Comparison of ENCODE assay signal across 11 cellular contexts in the genomic region with DNA sequence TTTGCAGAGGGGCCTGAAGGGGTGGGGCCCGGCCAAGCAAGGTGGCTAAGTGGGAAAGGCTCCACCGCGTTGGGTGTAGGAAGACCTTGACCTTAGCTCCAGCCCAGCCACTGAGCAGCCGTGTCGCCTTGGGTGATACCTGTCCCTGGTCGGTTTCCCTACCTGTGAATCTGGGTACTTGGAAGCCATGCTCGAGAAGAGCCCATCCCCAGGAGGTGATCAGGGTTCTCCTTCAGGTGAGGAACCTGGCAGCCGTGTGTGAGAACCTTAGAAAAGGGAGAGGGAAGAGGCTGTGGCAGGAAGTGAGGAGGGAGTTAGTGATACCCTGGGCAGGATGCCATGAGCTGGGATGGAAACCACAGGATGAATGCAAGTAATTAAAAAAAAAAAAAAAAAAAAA. TPM values are rescaled to one million over a fixed set of nuclear protein-coding genes. Genes with fewer than 3 reads are reported as not detected.
DNase-seq lines count a peak whose midpoint lies in the region; ATAC-seq, FAIRE-seq and TF ChIP-seq lines count a peak whose summit lies in the region.
"Had no signal": no experiment of that assay in that cellular context is flagged by ENCODE, and none has a peak within 500 bp of the region (broad histone marks: within the 10 kb centered on the region; RNA-seq: fewer than 3 reads in every experiment).

No MANE protein-coding gene starts in this region.

- peaks cover 12 to 38% (median 28%) of the 10 kb centered on the region in 4 donors for H3K4me1 ChIP-seq in liver (ENCODE audit: control insufficient read depth in 4 of 4, insufficient read depth in 4 of 4, low read length in 3 of 4)

- FAIRE-seq in bronchial epithelial cell (lab: Jason Lieb, UNC): no peak

- TF ChIP-seq CTCF in C4-2B (conservative IDR thresholded peaks at IDR 0.05) (no peak), bronchial epithelial cell (IDR thresholded peaks at IDR 0.05; ENCODE audit: insufficient read depth, low read length, severe bottlenecking) (no peak), liver (IDR thresholded peaks at IDR 0.05; ENCODE audit: low read depth, low read length, missing input control) (no peak)

- H3K27ac ChIP-seq in C4-2B (peak overlapping the region; percentile 16; the same call in 1 of the 2 replicates), liver (ENCODE audit: low read depth in 1 of 2, low read length in 2 of 2) (peak overlapping the region; percentile 42 to 46)

- 45% methylated on average over 8 of the region's 8 CpGs for WGBS in liver

- H3K9ac ChIP-seq in liver (ENCODE audit: low read depth in 1 of 2, low read length in 2 of 2): no peak overlapping the region

- no peak for ATAC-seq in HG03442 (IDR thresholded peaks at IDR 0.05; ENCODE audit: unreplicated experiment)
- no peak for ATAC-seq in HG02973 (IDR thresholded peaks at IDR 0.05; ENCODE audit: unreplicated experiment)
- ATAC-seq: gastroesophageal sphincter, natural killer cell had no signal

- no peak for TF ChIP-seq RAD21 in liver (IDR thresholded peaks at IDR 0.05)

- no peaks in the 10 kb centered on the region for H3K36me3 ChIP-seq in bronchial epithelial cell (ENCODE audit: control insufficient read depth, insufficient read depth, low read length)
- peaks cover 0 to 2% (median under 1%) of the 10 kb centered on the region in 4 donors for H3K36me3 ChIP-seq in liver (ENCODE audit: control insufficient read depth in 4 of 4, insufficient read depth in 3 of 4, low read depth in 1 of 4, low read length in 3 of 4)

- H3K4me3 ChIP-seq in bronchial epithelial cell (ENCODE audit: low read depth, low read length): no peak overlapping the region
- peak overlapping the region in 1 of 3 donors; percentile 41 for H3K4me3 ChIP-seq in liver (ENCODE audit: low read depth in 1 of 3, low read length in 3 of 3)
- H3K4me3 ChIP-seq: gastroesophageal sphincter had no signal

- DNase-seq in M059J (ENCODE audit: low read depth): peak; percentile 91
- peak; percentile 88 for DNase-seq in bronchial epithelial cell (ENCODE audit: low read depth)
- DNase-seq in activated CD4-positive, alpha-beta T cell treated with anti-CD3 and anti-CD28 coated beads for 48 hours: no peak
- DNase-seq in NOMO-1 treated with DMSO at 0.1 percent for 48 hours (lab: John Stamatoyannopoulos, UW; ENCODE audit: unreplicated experiment): no peak
- DNase-seq: GDM1, natural killer cell had no signal

- H3K27me3 ChIP-seq in bronchial epithelial cell (ENCODE audit: control insufficient read depth, insufficient read depth, low read length): no peaks in the 10 kb centered on the region
- H3K27me3 ChIP-seq in liver (ENCODE audit: control insufficient read depth in 4 of 4, insufficient read depth in 4 of 4, low read length in 3 of 4): no peaks in the 10 kb centered on the region
- H3K27me3 ChIP-seq: gastroesophageal sphincter had no signal

- no peaks in the 10 kb centered on the region for H3K9me3 ChIP-seq in liver (ENCODE audit: control insufficient read depth in 4 of 4, low read length in 3 of 4)

TF ChIP-seq in liver, 16 proteins besides CTCF, POLR2A, EP300 and RAD21:
- TF ChIP-seq HNF4A (conservative IDR thresholded peaks at IDR 0.05) (peak in 1 of 2 donors; percentile 8), MAX (IDR thresholded peaks at IDR 0.05) (no peak)

RNA-seq across cellular contexts. Expression of gene PPARA, which starts 21.6 kb away (rescaled TPM):
- 10.0 and 18.1 TPM in 2 replicates for total RNA-seq in M059J (2014; rRNA removed; shearing (Covaris generic))
- total RNA-seq in bronchial epithelial cell (7.6 and 10.5 TPM in 2 replicates), liver (10 to 100 TPM; 47.5 to 78.8 TPM)
- polyA plus RNA-seq in liver: 10 to 100 TPM; 31.2 to 35.1 TPM

Comparison
In these comparisons a context has a peak if more than half of its experiments do, and no peak if none do; other contexts are left out.
1. DNase-seq: peak in M059J (single experiment) and bronchial epithelial cell (single experiment); none in activated CD4-positive, alpha-beta T cell treated with anti-CD3 and anti-CD28 coated beads for 48 hours (single experiment) and NOMO-1 treated with DMSO at 0.1 percent for 48 hours (single experiment).